ENCODE assay signal across 8 cellular contexts in the genomic region with DNA sequence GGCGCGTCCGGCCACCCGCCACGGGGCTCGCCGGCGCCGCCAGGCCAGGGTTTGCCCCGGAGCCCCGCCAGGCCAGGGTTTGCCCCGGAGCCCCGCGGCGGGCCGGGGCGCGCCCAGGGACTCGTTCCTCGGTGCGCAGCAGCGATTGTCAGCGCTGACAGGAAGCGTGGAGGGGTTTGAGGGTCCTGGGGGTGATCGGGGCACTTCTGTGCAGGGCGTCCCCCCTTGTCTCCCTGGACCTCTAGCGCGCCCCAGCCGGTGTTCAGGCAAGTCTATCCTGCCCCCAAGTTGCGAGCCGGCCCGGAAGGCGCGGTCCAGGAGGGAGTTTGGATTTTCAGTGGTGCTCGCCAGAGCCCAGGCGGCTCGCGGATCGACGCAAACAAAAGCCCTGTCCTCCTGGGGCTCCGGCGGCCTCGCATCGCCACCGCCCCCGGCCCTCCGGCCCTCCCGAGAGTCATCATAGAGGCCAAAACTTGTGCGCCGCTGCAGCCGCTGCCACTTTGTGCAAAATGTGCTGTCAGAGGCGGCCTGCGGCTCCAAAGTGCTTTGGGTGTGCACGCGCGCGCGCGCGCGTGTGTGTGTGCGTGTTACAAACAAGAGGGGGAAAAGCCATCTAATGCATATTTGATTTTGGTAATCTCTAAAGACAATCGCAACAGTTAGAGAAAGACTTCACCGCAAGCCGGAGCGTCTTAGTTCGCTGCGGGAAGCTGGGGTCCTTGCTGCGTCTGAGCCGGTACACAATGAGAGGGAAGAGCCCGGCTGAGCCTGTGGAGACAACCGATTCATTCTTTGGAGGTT. TPM values are rescaled to one million over a fixed set of nuclear protein-coding genes. Genes with fewer than 3 reads are reported as not detected.
A peak's percentile ranks its signal among the peaks of the same experiment; 100 is the strongest.
DNase-seq lines count a peak whose midpoint lies in the region; ATAC-seq and TF ChIP-seq lines count a peak whose summit lies in the region.

No MANE protein-coding gene starts in this region.

- H3K4me3 ChIP-seq in BJ (ENCODE audit: low read depth, low read length) (peak overlapping the region; percentile 60), SJSA1 (peak overlapping the region; percentile 91), endocrine pancreas (ENCODE audit: control insufficient read depth, insufficient read depth, low read length) (peak overlapping the region; percentile 87), tibial artery (peak overlapping the region; percentile 92 to 94)

- DNase-seq in BJ (ENCODE audit: low read depth): no peak
- peak; percentile 53 to 69 for DNase-seq in SJSA1 (ENCODE audit: low read depth in 1 of 2, low spot score in 2 of 2)
- peak; percentile 36 to 45 for DNase-seq in lung microvascular endothelial cell (ENCODE audit: low read depth in 2 of 2)
- DNase-seq in tibial artery: peak; percentile 54 to 75
- DNase-seq in COR-L47 (lab: John Stamatoyannopoulos, UW): no peak

- ATAC-seq in GM21423 (IDR thresholded peaks at IDR 0.05; ENCODE audit: unreplicated experiment) (peak; percentile 24), HG03108 (IDR thresholded peaks at IDR 0.05; ENCODE audit: unreplicated experiment) (no peak)

- H3K9me3 ChIP-seq in SJSA1 (replicated peaks) (no peaks in the 10 kb centered on the region; the same call in 1 of the 2 replicates), endocrine pancreas (ENCODE audit: control insufficient read depth, low read length) (no peaks in the 10 kb centered on the region), tibial artery (no peaks in the 10 kb centered on the region)

- H3K9ac ChIP-seq in endocrine pancreas (ENCODE audit: control insufficient read depth, insufficient read depth, low read length): peak overlapping the region; percentile 67

- H3K27ac ChIP-seq in SJSA1: no peak overlapping the region; the same call in 1 of the 2 replicates
- peak overlapping the region; percentile 99 for H3K27ac ChIP-seq in tibial artery

- H3K27me3 ChIP-seq in BJ (ENCODE audit: control insufficient read depth, insufficient read depth, low read length): peaks cover 11% of the 10 kb centered on the region
- H3K27me3 ChIP-seq in SJSA1 (replicated peaks): no peaks in the 10 kb centered on the region
- H3K27me3 ChIP-seq in endocrine pancreas (ENCODE audit: control insufficient read depth, insufficient read depth, low read length): no peaks in the 10 kb centered on the region
- H3K27me3 ChIP-seq in tibial artery: no peaks in the 10 kb centered on the region

- intact Hi-C loops in tibial artery (cut with DNase I; ENCODE audit: low total_unique reads): loop anchor here (5.0 to 10.0 kb wide), 3 partner anchors 88 to 362 kb away; no protein-coding TSS in a partner anchor

- CTCF ChIA-PET in BJ (lab: Yijun Ruan, JAX): interaction anchor here (0.8 to 2.4 kb wide), 9 partner anchors 10 to 468 kb away, joined by 3 to 13 read pairs (median 3); no protein-coding TSS in a partner anchor

- POLR2A ChIA-PET in BJ (lab: Charles Lee): no interaction called here

- no peaks in the 10 kb centered on the region for H3K36me3 ChIP-seq in BJ (ENCODE audit: control insufficient read depth, insufficient read depth, low read length)
- H3K36me3 ChIP-seq in SJSA1: 0 out of 2 replicates have a peak, but pooled peaks cover 4% of the 10 kb centered on the region
- no peaks in the 10 kb centered on the region for H3K36me3 ChIP-seq in endocrine pancreas (ENCODE audit: control insufficient read depth, insufficient read depth, low read length)
- no peaks in the 10 kb centered on the region for H3K36me3 ChIP-seq in tibial artery

- TF ChIP-seq CTCF in BJ (IDR thresholded peaks at IDR 0.05; ENCODE audit: insufficient read depth, low read depth, low read length) (no peak), tibial artery (IDR thresholded peaks at IDR 0.05) (no peak)

- H3K4me1 ChIP-seq in SJSA1 (replicated peaks) (peaks cover 45% of the 10 kb centered on the region), endocrine pancreas (ENCODE audit: control insufficient read depth, insufficient read depth, low read length) (no peaks in the 10 kb centered on the region), tibial artery (peaks cover 0 to 53% (median 29%) of the 10 kb centered on the region in 4 donors)

RNA-seq across cellular contexts. Expression of a gene that starts 1.0 kb away (rescaled TPM):
- 4.4 and 4.6 TPM in 2 replicates for polyA plus RNA-seq in BJ (2011; rRNA removed)
- polyA minus RNA-seq in BJ (2011; rRNA and poly(A)+ RNA removed): 5.2 and 6.1 TPM in 2 replicates
- total RNA-seq in SJSA1 (2014; rRNA removed; shearing (Covaris generic)): 14.8 and 19.7 TPM in 2 replicates
- under 0.01 and 0.44 TPM in 2 replicates for total RNA-seq in lung microvascular endothelial cell

Comparison
In these comparisons a context has a peak if more than half of its experiments do, and no peak if none do; other contexts are left out.
1. DNase-seq: peak in SJSA1 (2 of 2), lung microvascular endothelial cell (2 of 2) and tibial artery (2 of 2); none in BJ (single experiment) and COR-L47 (single experiment).
2. RNA of a gene that starts 1.0 kb away (total RNA-seq): 14.8 to 19.7 TPM in SJSA1; under 0.01 to 0.44 TPM in lung microvascular endothelial cell; every median in the first group is over 10 times any median in the second.
3. Peak in every context shown above with its lines, with median percentiles within 50 percentile points of each other: H3K4me3 ChIP-seq.